In the genomic region with DNA sequence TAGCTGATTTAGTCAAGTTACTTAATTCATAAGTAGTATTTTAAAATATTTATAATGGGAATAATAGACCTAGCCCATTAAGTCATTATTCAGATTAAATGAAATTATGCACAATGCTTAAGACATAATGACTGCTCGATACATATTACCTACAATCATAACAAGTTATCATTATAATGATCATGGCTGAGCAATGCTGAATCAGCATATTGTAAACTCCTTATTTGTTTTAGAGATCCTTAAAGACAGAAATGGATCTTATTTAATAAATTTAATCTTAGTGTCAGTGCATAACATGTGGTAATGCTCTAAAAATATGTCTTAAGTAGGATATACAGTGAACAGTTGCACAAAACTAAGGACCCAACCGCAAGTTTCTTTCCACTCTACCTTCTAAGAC, we compare ENCODE assay signal across 2 cellular contexts.
TF ChIP-seq lines count a peak whose summit lies in the region.

No MANE protein-coding gene starts in this region.

TF ChIP-seq in HepG2, 621 proteins besides CTCF, POLR2A, EP300 and RAD21 (continued from another document):
- no peak for TF ChIP-seq MLXIP (CRISPR knock-in tag; IDR thresholded peaks at IDR 0.05; ENCODE audit: borderline replicate concordance)

TF ChIP-seq in K562, 482 proteins besides CTCF, POLR2A, EP300 and RAD21 (continued from another document):
- no peak for TF ChIP-seq AFF4 (CRISPR knock-in tag; IDR thresholded peaks at IDR 0.05)
- TF ChIP-seq HDAC1 (IDR thresholded peaks at IDR 0.05) = no peak
- TF ChIP-seq ZKSCAN3 (CRISPR knock-in tag; IDR thresholded peaks at IDR 0.05) = no peak
- no peak for TF ChIP-seq MBD2 (IDR thresholded peaks at IDR 0.05; ENCODE audit: borderline replicate concordance, low read depth)
- TF ChIP-seq ZNF316 (IDR thresholded peaks at IDR 0.05) = peak; percentile 81
- no peak for TF ChIP-seq ZC3H4 (CRISPR knock-in tag; IDR thresholded peaks at IDR 0.05; ENCODE audit: borderline replicate concordance)
- TF ChIP-seq TAF1 (IDR thresholded peaks at IDR 0.05; ENCODE audit: control insufficient read depth, extremely low read depth, insufficient read depth, low read length, severe bottlenecking) = no peak
- no peak for TF ChIP-seq ZNF354B (CRISPR knock-in tag; IDR thresholded peaks at IDR 0.05)
- TF ChIP-seq MTF1 (CRISPR knock-in tag; IDR thresholded peaks at IDR 0.05; ENCODE audit: borderline replicate concordance) = no peak
- TF ChIP-seq ZNF263 (CRISPR knock-in tag; IDR thresholded peaks at IDR 0.05; ENCODE audit: borderline replicate concordance) = no peak
- peak; percentile 88 for TF ChIP-seq MAFF (IDR thresholded peaks at IDR 0.05; ENCODE audit: low read length)
- TF ChIP-seq MAFG (tag; conservative IDR thresholded peaks at IDR 0.05) = peak; percentile 68
- peak; percentile 92 for TF ChIP-seq MAFK (IDR thresholded peaks at IDR 0.05; ENCODE audit: low read length)
- peak; percentile 71 for TF ChIP-seq C11orf30 (IDR thresholded peaks at IDR 0.05; ENCODE audit: low read depth)
